In the genomic region with DNA sequence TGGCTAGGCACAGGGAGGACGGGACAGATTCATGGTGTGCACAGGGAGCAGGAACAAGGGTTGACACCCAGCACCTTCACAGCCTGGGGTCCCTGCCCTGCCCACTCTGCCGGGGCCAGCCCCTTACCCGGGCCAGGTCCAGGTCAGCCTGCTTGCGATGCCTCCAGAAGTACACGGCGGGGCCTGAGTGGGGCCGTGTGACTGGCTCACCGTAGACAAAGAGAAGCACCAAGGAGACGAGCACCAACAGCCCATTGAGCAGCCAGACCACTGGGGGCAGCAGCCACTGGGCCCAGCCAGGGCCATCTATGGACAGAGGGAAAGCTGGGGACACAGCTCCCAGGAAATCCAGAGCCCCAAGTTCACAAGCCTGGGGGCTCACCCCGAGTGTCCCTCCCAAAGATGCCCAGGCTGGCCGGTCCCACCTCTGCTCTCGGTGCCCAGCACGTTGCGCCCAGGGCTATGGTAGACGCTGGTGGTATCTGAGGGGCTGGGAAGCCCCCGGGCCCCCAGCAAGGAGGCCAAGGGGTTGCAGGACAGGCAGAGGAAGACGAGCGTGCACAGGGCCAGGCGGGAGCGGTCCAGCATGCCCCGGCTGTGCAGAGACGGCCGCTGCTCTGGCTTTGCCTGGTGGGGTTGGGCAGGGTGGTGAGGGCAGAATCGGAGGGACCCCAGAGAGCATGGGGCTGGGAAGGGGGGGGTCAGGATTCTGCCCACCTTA, we compare ENCODE assay signal across 1 cellular context.
TF ChIP-seq lines count a peak whose summit lies in the region.

No MANE protein-coding gene starts in this region.

TF ChIP-seq in liver, 16 proteins besides CTCF, POLR2A, EP300 and RAD21:
- TF ChIP-seq, protein P1, sequence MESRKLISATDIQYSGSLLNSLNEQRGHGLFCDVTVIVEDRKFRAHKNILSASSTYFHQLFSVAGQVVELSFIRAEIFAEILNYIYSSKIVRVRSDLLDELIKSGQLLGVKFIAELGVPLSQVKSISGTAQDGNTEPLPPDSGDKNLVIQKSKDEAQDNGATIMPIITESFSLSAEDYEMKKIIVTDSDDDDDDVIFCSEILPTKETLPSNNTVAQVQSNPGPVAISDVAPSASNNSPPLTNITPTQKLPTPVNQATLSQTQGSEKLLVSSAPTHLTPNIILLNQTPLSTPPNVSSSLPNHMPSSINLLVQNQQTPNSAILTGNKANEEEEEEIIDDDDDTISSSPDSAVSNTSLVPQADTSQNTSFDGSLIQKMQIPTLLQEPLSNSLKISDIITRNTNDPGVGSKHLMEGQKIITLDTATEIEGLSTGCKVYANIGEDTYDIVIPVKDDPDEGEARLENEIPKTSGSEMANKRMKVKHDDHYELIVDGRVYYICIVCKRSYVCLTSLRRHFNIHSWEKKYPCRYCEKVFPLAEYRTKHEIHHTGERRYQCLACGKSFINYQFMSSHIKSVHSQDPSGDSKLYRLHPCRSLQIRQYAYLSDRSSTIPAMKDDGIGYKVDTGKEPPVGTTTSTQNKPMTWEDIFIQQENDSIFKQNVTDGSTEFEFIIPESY (IDR thresholded peaks at IDR 0.05), result no peak
- TF ChIP-seq, protein P2, sequence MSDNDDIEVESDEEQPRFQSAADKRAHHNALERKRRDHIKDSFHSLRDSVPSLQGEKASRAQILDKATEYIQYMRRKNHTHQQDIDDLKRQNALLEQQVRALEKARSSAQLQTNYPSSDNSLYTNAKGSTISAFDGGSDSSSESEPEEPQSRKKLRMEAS (IDR thresholded peaks at IDR 0.05), result no peak
- TF ChIP-seq TAF1 (conservative IDR thresholded peaks at IDR 0.05), result no peak
- no peak for TF ChIP-seq GABPA (IDR thresholded peaks at IDR 0.05 in 1 of 2, conservative IDR thresholded peaks at IDR 0.05 in 1 of 2)
- no peak for TF ChIP-seq FOXA2 (IDR thresholded peaks at IDR 0.05)
- no peak for TF ChIP-seq YY1 (IDR thresholded peaks at IDR 0.05)
- no peak for TF ChIP-seq EGR1 (IDR thresholded peaks at IDR 0.05; ENCODE audit: low read depth in 2 of 2)
- TF ChIP-seq FOXA1 (IDR thresholded peaks at IDR 0.05), result no peak
- TF ChIP-seq, protein P3, sequence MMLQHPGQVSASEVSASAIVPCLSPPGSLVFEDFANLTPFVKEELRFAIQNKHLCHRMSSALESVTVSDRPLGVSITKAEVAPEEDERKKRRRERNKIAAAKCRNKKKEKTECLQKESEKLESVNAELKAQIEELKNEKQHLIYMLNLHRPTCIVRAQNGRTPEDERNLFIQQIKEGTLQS (IDR thresholded peaks at IDR 0.05), result no peak
- no peak for TF ChIP-seq RXRA (IDR thresholded peaks at IDR 0.05)
- TF ChIP-seq HNF4A (conservative IDR thresholded peaks at IDR 0.05), result no peak
- TF ChIP-seq HNF4G (IDR thresholded peaks at IDR 0.05), result no peak
- no peak for TF ChIP-seq NR2F2 (IDR thresholded peaks at IDR 0.05)
- no peak for TF ChIP-seq SP1 (IDR thresholded peaks at IDR 0.05)
- no peak for TF ChIP-seq JUND (IDR thresholded peaks at IDR 0.05)
- TF ChIP-seq, protein P4, sequence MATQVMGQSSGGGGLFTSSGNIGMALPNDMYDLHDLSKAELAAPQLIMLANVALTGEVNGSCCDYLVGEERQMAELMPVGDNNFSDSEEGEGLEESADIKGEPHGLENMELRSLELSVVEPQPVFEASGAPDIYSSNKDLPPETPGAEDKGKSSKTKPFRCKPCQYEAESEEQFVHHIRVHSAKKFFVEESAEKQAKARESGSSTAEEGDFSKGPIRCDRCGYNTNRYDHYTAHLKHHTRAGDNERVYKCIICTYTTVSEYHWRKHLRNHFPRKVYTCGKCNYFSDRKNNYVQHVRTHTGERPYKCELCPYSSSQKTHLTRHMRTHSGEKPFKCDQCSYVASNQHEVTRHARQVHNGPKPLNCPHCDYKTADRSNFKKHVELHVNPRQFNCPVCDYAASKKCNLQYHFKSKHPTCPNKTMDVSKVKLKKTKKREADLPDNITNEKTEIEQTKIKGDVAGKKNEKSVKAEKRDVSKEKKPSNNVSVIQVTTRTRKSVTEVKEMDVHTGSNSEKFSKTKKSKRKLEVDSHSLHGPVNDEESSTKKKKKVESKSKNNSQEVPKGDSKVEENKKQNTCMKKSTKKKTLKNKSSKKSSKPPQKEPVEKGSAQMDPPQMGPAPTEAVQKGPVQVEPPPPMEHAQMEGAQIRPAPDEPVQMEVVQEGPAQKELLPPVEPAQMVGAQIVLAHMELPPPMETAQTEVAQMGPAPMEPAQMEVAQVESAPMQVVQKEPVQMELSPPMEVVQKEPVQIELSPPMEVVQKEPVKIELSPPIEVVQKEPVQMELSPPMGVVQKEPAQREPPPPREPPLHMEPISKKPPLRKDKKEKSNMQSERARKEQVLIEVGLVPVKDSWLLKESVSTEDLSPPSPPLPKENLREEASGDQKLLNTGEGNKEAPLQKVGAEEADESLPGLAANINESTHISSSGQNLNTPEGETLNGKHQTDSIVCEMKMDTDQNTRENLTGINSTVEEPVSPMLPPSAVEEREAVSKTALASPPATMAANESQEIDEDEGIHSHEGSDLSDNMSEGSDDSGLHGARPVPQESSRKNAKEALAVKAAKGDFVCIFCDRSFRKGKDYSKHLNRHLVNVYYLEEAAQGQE (IDR thresholded peaks at IDR 0.05), result no peak
